In genomic region chr1:109483658-109484518, GRCh38 we compare ENCODE assay signal across 1 cellular context.
TF ChIP-seq lines count a peak whose summit lies in the region.

Gene ATXN7L2 (plus strand): TSS chr1:109483905. CDS start chr1:109483954, 49 bp downstream.

TF ChIP-seq in K562, 482 proteins besides CTCF, POLR2A, EP300 and RAD21 (continued from another document and continues in another):
- TF ChIP-seq HMGXB4 (CRISPR knock-in tag; IDR thresholded peaks at IDR 0.05) (peak; percentile 86), ZNF212 (CRISPR knock-in tag; IDR thresholded peaks at IDR 0.05) (no peak), RFX7 (CRISPR knock-in tag; IDR thresholded peaks at IDR 0.05) (0 out of 2 replicates have a peak, but pooled peaks have one; percentile 67), SP1 (CRISPR knock-in tag; IDR thresholded peaks at IDR 0.05) (peak; percentile 85), CHD7 (IDR thresholded peaks at IDR 0.05; ENCODE audit: low read depth, low read length) (no peak), ZNF134 (CRISPR knock-in tag; conservative IDR thresholded peaks at IDR 0.05) (no peak), MLX (CRISPR knock-in tag; conservative IDR thresholded peaks at IDR 0.05) (peak in 1 of 2 experiments; percentile 26; a peak in 1 of 4 replicates), ZNF146 (CRISPR knock-in tag; IDR thresholded peaks at IDR 0.05; ENCODE audit: unreplicated experiment) (no peak), ZKSCAN1 (IDR thresholded peaks at IDR 0.05; ENCODE audit: low read depth, low read length) (no peak), SIN3B (IDR thresholded peaks at IDR 0.05; ENCODE audit: low read depth) (peak; percentile 90), ZNF398 (CRISPR knock-in tag; IDR thresholded peaks at IDR 0.05) (no peak), MTA1 (IDR thresholded peaks at IDR 0.05; ENCODE audit: borderline replicate concordance) (peak; percentile 78; the same call in 1 of the 2 replicates), NR1H2 (CRISPR knock-in tag; IDR thresholded peaks at IDR 0.05) (peak; percentile 90; the same call in 1 of the 2 replicates), KLF16 (IDR thresholded peaks at IDR 0.05) (no peak), POLR3G (IDR thresholded peaks at IDR 0.05; ENCODE audit: extremely low read depth, insufficient read length, insufficient replicate concordance) (no peak), BACH1 (tag; IDR thresholded peaks at IDR 0.05) (no peak), HCFC1 (IDR thresholded peaks at IDR 0.05; ENCODE audit: low read depth, low read length) (peak; percentile 84), BRD4 (IDR thresholded peaks at IDR 0.05) (no peak), SMARCC2 (IDR thresholded peaks at IDR 0.05; ENCODE audit: low read depth) (no peak), EP400 (IDR thresholded peaks at IDR 0.05) (peak; percentile 98), ATF1 (CRISPR knock-in tag; IDR thresholded peaks at IDR 0.05) (peak; percentile 78), ATF1 (tag; IDR thresholded peaks at IDR 0.05) (peak; percentile 71), RUNX1 (IDR thresholded peaks at IDR 0.05; ENCODE audit: low read depth) (0 out of 2 replicates have a peak, but pooled peaks have one; percentile 34), TBL1XR1 (IDR thresholded peaks at IDR 0.05; ENCODE audit: low read length in 2 of 2) (no peak; a peak in 1 of 4 replicates), MYBL2 (IDR thresholded peaks at IDR 0.05; ENCODE audit: low read depth) (no peak), MYBL2 (CRISPR knock-in tag; IDR thresholded peaks at IDR 0.05; ENCODE audit: borderline replicate concordance) (no peak), MECOM (CRISPR knock-in tag; IDR thresholded peaks at IDR 0.05) (no peak), DEAF1 (CRISPR knock-in tag; IDR thresholded peaks at IDR 0.05) (no peak), ZNF316 (IDR thresholded peaks at IDR 0.05) (peak; percentile 61; the same call in 1 of the 2 replicates), RBM25 (IDR thresholded peaks at IDR 0.05; ENCODE audit: low read depth, low read length, severe bottlenecking) (peak; percentile 66), SAFB2 (IDR thresholded peaks at IDR 0.05; ENCODE audit: borderline replicate concordance, low read depth, low read length, severe bottlenecking) (no peak), TEAD2 (tag; IDR thresholded peaks at IDR 0.05) (no peak), SRSF7 (optimal IDR thresholded peaks at IDR 0.05; ENCODE audit: low read depth, low read length) (no peak), ZNF655 (CRISPR knock-in tag; IDR thresholded peaks at IDR 0.05) (no peak), KLF10 (CRISPR knock-in tag; IDR thresholded peaks at IDR 0.05) (no peak)
- TF ChIP-seq, protein P1, sequence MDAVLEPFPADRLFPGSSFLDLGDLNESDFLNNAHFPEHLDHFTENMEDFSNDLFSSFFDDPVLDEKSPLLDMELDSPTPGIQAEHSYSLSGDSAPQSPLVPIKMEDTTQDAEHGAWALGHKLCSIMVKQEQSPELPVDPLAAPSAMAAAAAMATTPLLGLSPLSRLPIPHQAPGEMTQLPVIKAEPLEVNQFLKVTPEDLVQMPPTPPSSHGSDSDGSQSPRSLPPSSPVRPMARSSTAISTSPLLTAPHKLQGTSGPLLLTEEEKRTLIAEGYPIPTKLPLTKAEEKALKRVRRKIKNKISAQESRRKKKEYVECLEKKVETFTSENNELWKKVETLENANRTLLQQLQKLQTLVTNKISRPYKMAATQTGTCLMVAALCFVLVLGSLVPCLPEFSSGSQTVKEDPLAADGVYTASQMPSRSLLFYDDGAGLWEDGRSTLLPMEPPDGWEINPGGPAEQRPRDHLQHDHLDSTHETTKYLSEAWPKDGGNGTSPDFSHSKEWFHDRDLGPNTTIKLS (IDR thresholded peaks at IDR 0.05; ENCODE audit: borderline replicate concordance, low read depth) = 0 out of 2 replicates have a peak, but pooled peaks have one; percentile 36
- TF ChIP-seq, protein P2, sequence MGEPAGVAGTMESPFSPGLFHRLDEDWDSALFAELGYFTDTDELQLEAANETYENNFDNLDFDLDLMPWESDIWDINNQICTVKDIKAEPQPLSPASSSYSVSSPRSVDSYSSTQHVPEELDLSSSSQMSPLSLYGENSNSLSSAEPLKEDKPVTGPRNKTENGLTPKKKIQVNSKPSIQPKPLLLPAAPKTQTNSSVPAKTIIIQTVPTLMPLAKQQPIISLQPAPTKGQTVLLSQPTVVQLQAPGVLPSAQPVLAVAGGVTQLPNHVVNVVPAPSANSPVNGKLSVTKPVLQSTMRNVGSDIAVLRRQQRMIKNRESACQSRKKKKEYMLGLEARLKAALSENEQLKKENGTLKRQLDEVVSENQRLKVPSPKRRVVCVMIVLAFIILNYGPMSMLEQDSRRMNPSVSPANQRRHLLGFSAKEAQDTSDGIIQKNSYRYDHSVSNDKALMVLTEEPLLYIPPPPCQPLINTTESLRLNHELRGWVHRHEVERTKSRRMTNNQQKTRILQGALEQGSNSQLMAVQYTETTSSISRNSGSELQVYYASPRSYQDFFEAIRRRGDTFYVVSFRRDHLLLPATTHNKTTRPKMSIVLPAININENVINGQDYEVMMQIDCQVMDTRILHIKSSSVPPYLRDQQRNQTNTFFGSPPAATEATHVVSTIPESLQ (CRISPR knock-in tag; IDR thresholded peaks at IDR 0.05) = 0 out of 2 replicates have a peak, but pooled peaks have one; percentile 78
